25 cellular contexts compared by ENCODE assay signal in genomic region chr13:54124700-54125099, GRCh38.
DNase-seq lines count a peak whose midpoint lies in the region; ATAC-seq, FAIRE-seq and TF ChIP-seq lines count a peak whose summit lies in the region.
"Had no signal": no experiment of that assay in that cellular context is flagged by ENCODE, and none has a peak within 500 bp of the region (broad histone marks: within the 10 kb centered on the region; RNA-seq: fewer than 3 reads in every experiment).

No MANE protein-coding gene starts in this region.

- WGBS in HepG2 (ENCODE audit: low lambda C conversion rate) = 2% methylated on average over 3 of the region's 3 CpGs
- 60% methylated on average over 3 of the region's 3 CpGs for WGBS in right lobe of liver (ENCODE audit: insufficient coverage, low coverage, low lambda C conversion rate, missing lambda C conversion rate)
- 93% methylated on average over 3 of the region's 3 CpGs; no CpG with 5 or more reads in 1 of the 2 experiments for WGBS in endodermal cell (ENCODE audit: insufficient coverage in 1 of 2, insufficient read length in 1 of 2), 2 experiments
- 72% methylated on average over 3 of the region's 3 CpGs for WGBS in smooth muscle cell (ENCODE audit: low lambda C conversion rate)

- H3K4me3 Mint-ChIP-seq in endodermal cell = no peak overlapping the region
- H3K4me3 Mint-ChIP-seq: B cell; CD4-positive, CD25-positive, alpha-beta regulatory T cell; CD8-positive, alpha-beta T cell; HFFc6 had no signal

- H3K9me3 Mint-ChIP-seq in endodermal cell = no peaks in the 10 kb centered on the region

- H4K20me1 ChIP-seq in HepG2 (ENCODE audit: insufficient read depth, low read length) (no peaks in the 10 kb centered on the region), smooth muscle cell (ENCODE audit: low read depth) (no peaks in the 10 kb centered on the region)
- H4K20me1 ChIP-seq: BLaER1 had no signal

- H2AFZ ChIP-seq in HepG2 (ENCODE audit: low read length) (no peak overlapping the region), smooth muscle cell (ENCODE audit: low read depth) (no peak overlapping the region)
- H2AFZ ChIP-seq: GM23248 had no signal

- no peaks in the 10 kb centered on the region for H3K4me1 ChIP-seq in HepG2 (ENCODE audit: insufficient read depth, low read length)
- H3K4me1 ChIP-seq in right lobe of liver = no peaks in the 10 kb centered on the region
- H3K4me1 ChIP-seq in endodermal cell (ENCODE audit: control insufficient read depth, insufficient read depth, low read length) = no peaks in the 10 kb centered on the region
- no peaks in the 10 kb centered on the region for H3K4me1 ChIP-seq in smooth muscle cell (ENCODE audit: low read depth)
- H3K4me1 ChIP-seq: BLaER1, Caco-2, HAP-1 had no signal

- H3F3A ChIP-seq in smooth muscle cell (ENCODE audit: low read depth) = no peaks in the 10 kb centered on the region

- H3K27me3 Mint-ChIP-seq in endodermal cell (ENCODE audit: insufficient read depth) = no peaks in the 10 kb centered on the region
- H3K27me3 Mint-ChIP-seq: B cell; CD4-positive, CD25-positive, alpha-beta regulatory T cell had no signal

- FAIRE-seq in HepG2 (lab: Jason Lieb, UNC) = no peak
- FAIRE-seq in urothelium cell line (lab: Jason Lieb, UNC) = no peak
- FAIRE-seq: A204.1, G401.6, GM12892, GM19239, H1 had no signal

- TF ChIP-seq POLR2A in HepG2 (IDR thresholded peaks at IDR 0.05; ENCODE audit: insufficient read depth in 1 of 2, low read depth in 2 of 2, low read length in 2 of 2) (no peak), right lobe of liver (IDR thresholded peaks at IDR 0.05) (no peak)

- TF ChIP-seq EP300 in HepG2 (IDR thresholded peaks at IDR 0.05; ENCODE audit: low read depth in 2 of 2, low read length in 2 of 2) (no peak), HepG2 (CRISPR knock-in tag; IDR thresholded peaks at IDR 0.05; ENCODE audit: borderline replicate concordance) (no peak)

- H3K9me3 ChIP-seq in HepG2 (ENCODE audit: low read length) (peaks cover 27% of the 10 kb centered on the region), right lobe of liver (no peaks in the 10 kb centered on the region), endodermal cell (ENCODE audit: control insufficient read depth, low read length) (no peaks in the 10 kb centered on the region), smooth muscle cell (replicated peaks; ENCODE audit: low read depth) (no peaks in the 10 kb centered on the region)
- H3K9me3 ChIP-seq: BLaER1, Caco-2, HAP-1 had no signal

- no peak for ATAC-seq in HepG2
- ATAC-seq in right lobe of liver = no peak
- ATAC-seq: CD8-positive, alpha-beta T cell had no signal

- H3K4me1 Mint-ChIP-seq in endodermal cell = peaks cover 44% of the 10 kb centered on the region
- H3K4me1 Mint-ChIP-seq: B cell had no signal

- H3K27me3 ChIP-seq in HepG2 (ENCODE audit: control insufficient read depth in 1 of 2, insufficient read depth in 2 of 2, low read length in 2 of 2) = no peaks in the 10 kb centered on the region; a peak in 1 of 5 replicates
- no peaks in the 10 kb centered on the region for H3K27me3 ChIP-seq in right lobe of liver
- H3K27me3 ChIP-seq in endodermal cell (ENCODE audit: control insufficient read depth, insufficient read depth, low read length, poor library complexity, severe bottlenecking) = no peaks in the 10 kb centered on the region
- no peaks in the 10 kb centered on the region for H3K27me3 ChIP-seq in smooth muscle cell (ENCODE audit: low read depth)
- H3K27me3 ChIP-seq: BLaER1 had no signal

- CTCF ChIA-PET in HepG2 (lab: Yijun Ruan, JAX; ENCODE audit: low intra/inter-chr PET ratio, low total read pairs) = no interaction called here

- H3K79me2 ChIP-seq in HepG2 (ENCODE audit: insufficient read depth, low read length) (no peaks in the 10 kb centered on the region), smooth muscle cell (ENCODE audit: low read depth) (no peaks in the 10 kb centered on the region)

- DNase-seq in HepG2 (ENCODE audit: low spot score) (no peak), right lobe of liver (no peak), HT1080 (ENCODE audit: low read depth) (peak; percentile 57), endodermal cell (no peak), smooth muscle cell (lab: John Stamatoyannopoulos, UW; ENCODE audit: unreplicated experiment) (no peak), SW 1271 (lab: John Stamatoyannopoulos, UW) (no peak), KBM-7 (no peak), urothelium cell line (ENCODE audit: low spot score) (no peak)
- DNase-seq: Caco-2; CD4-positive, CD25-positive, alpha-beta regulatory T cell; CD8-positive, alpha-beta T cell; DMS153; DND-41; GM23248; HFFc6 had no signal

- no peak for TF ChIP-seq CTCF in HepG2 (CRISPR knock-in tag; IDR thresholded peaks at IDR 0.05)
- TF ChIP-seq CTCF in right lobe of liver (IDR thresholded peaks at IDR 0.05) = no peak
- TF ChIP-seq CTCF in endodermal cell (conservative IDR thresholded peaks at IDR 0.05) = no peak
- no peak for TF ChIP-seq CTCF in smooth muscle cell (IDR thresholded peaks at IDR 0.05; ENCODE audit: borderline replicate concordance, insufficient read depth, poor library complexity, severe bottlenecking)

- H3K9ac ChIP-seq in HepG2 (ENCODE audit: insufficient read depth, low read depth, low read length) = no peak overlapping the region
- H3K9ac ChIP-seq in endodermal cell (ENCODE audit: extremely low read depth, low read length, poor library complexity, severe bottlenecking) = no peak overlapping the region
- no peak overlapping the region for H3K9ac ChIP-seq in smooth muscle cell (ENCODE audit: low read depth)
- H3K9ac ChIP-seq: BLaER1, GM23248 had no signal

- H3K4me3 ChIP-seq in HepG2 (replicated peaks in 1 of 3; ENCODE audit: insufficient read depth in 1 of 3, low read depth in 2 of 3, low read length in 3 of 3) (no peak overlapping the region), right lobe of liver (no peak overlapping the region), endodermal cell (ENCODE audit: low read length) (peak overlapping the region; percentile 68), smooth muscle cell (no peak overlapping the region)
- H3K4me3 ChIP-seq: BLaER1, GM23248, HAP-1 had no signal

- no peak for TF ChIP-seq RAD21 in HepG2 (CRISPR knock-in tag; IDR thresholded peaks at IDR 0.05)

- in situ Hi-C loops in HepG2 (cut with HindIII; ENCODE audit: extremely low pct_ligation_motif_present, low pct_unique_long_range_greater_than_20kb) (no loop called here), KBM-7 (cut with MboI; ENCODE audit: low pct_unique_long_range_greater_than_20kb, low sequenced_read_pairs) (no loop called here)

- intact Hi-C loops in HepG2 (cut with micrococcal nuclease; ENCODE audit: unreplicated experiment) = no loop called here
- intact Hi-C loops in right lobe of liver (cut with DNase I) = no loop called here

- BruUV-seq in HepG2 (replicated peaks; lab: Mats Ljungman, UMichigan) = no TSS peak

- POLR2A ChIA-PET in HepG2 (lab: Yijun Ruan, JAX) = no interaction called here

- no peak overlapping the region for H3K27ac Mint-ChIP-seq in endodermal cell
- H3K27ac Mint-ChIP-seq: B cell; CD8-positive, alpha-beta T cell; HFFc6 had no signal

- H3K36me3 ChIP-seq in HepG2 (replicated peaks in 1 of 2; ENCODE audit: control insufficient read depth in 1 of 2, insufficient read depth in 2 of 2, low read length in 2 of 2) (no peaks in the 10 kb centered on the region), right lobe of liver (no peaks in the 10 kb centered on the region), endodermal cell (ENCODE audit: control insufficient read depth, insufficient read depth, low read length) (peaks cover 76% of the 10 kb centered on the region), smooth muscle cell (ENCODE audit: low read depth) (no peaks in the 10 kb centered on the region)
- H3K36me3 ChIP-seq: BLaER1, HAP-1 had no signal

- no peak overlapping the region for H3K4me2 ChIP-seq in HepG2 (ENCODE audit: low read depth, low read length)
- H3K4me2 ChIP-seq in smooth muscle cell = no peak overlapping the region
- H3K4me2 ChIP-seq: BLaER1 had no signal

- H3K27ac ChIP-seq in HepG2 (ENCODE audit: extremely low read length, insufficient read depth, low read length) = no peak overlapping the region
- no peak overlapping the region for H3K27ac ChIP-seq in right lobe of liver
- H3K27ac ChIP-seq in endodermal cell (ENCODE audit: low read depth, low read length) = no peak overlapping the region
- H3K27ac ChIP-seq in smooth muscle cell (ENCODE audit: low read depth) = peak overlapping the region; percentile 14
- H3K27ac ChIP-seq: 22Rv1, BLaER1, C4-2B, GM23248 had no signal

- H3K36me3 Mint-ChIP-seq in endodermal cell (ENCODE audit: low read depth) = peaks cover 66% of the 10 kb centered on the region
- H3K36me3 Mint-ChIP-seq: CD4-positive, CD25-positive, alpha-beta regulatory T cell; CD8-positive, alpha-beta T cell had no signal

TF ChIP-seq in HepG2, 621 proteins besides CTCF, POLR2A, EP300 and RAD21:
- TF ChIP-seq ZNF335 (CRISPR knock-in tag; IDR thresholded peaks at IDR 0.05) (no peak), ZNF761 (CRISPR knock-in tag; conservative IDR thresholded peaks at IDR 0.05) (no peak), ZNF432 (CRISPR knock-in tag; IDR thresholded peaks at IDR 0.05; ENCODE audit: borderline replicate concordance) (no peak), CREB1 (IDR thresholded peaks at IDR 0.05) (peak; percentile 69), CREB1 (CRISPR knock-in tag; IDR thresholded peaks at IDR 0.05) (no peak)
